ENCODE assay signal across 1 cellular context in the genomic region with DNA sequence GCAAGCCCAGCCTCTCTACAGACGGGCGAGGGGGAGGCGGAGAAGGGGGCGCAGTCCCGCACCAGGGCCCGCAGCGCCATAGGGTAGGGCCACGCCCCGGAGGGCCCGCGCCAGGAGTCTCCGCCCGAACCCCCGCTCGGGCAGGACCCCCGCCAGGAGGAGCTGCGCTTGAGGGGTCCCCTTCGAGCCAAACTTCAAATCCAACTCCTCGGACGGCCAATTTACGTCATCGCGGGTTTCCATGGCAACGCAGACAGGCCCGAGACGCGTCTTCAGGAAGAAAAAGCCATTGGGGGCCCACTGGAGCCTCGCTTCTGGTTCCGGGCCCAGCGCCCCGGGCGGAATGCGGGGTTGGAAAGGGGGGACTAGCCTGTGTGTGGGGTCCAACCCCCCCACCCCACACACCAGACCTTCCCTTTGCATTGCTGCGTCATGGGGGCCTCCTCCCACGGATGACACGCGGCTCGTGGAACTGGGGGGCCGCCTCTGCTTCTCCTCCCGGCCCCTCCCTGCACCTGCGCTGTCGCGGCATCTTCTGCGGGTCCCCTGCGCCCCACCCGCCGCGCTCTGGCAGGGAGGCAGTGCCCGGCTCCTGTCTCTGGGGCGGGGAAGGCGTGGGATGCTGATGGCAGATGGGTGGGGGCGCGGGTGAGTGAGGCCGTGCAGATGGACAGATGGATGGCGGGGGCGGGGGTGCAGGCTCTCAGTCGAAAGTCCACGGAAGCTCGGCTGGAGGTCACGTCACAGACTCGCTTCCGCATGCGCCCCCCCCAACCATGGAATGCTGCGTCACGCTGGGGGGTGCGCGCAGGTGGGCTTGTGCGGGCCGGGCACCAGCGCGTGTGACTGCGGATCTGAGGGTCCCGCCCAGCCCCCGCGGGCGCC.
TF ChIP-seq lines count a peak whose summit lies in the region.

No MANE protein-coding gene starts in this region.

TF ChIP-seq in K562, 482 proteins besides CTCF, POLR2A, EP300 and RAD21:
- TF ChIP-seq, protein P1, sequence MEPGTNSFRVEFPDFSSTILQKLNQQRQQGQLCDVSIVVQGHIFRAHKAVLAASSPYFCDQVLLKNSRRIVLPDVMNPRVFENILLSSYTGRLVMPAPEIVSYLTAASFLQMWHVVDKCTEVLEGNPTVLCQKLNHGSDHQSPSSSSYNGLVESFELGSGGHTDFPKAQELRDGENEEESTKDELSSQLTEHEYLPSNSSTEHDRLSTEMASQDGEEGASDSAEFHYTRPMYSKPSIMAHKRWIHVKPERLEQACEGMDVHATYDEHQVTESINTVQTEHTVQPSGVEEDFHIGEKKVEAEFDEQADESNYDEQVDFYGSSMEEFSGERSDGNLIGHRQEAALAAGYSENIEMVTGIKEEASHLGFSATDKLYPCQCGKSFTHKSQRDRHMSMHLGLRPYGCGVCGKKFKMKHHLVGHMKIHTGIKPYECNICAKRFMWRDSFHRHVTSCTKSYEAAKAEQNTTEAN (CRISPR knock-in tag; IDR thresholded peaks at IDR 0.05): no peak
- TF ChIP-seq CSDE1 (IDR thresholded peaks at IDR 0.05) (peak in 1 of 2 experiments; percentile 69; a peak in 2 of 4 replicates), SAFB (IDR thresholded peaks at IDR 0.05; ENCODE audit: borderline replicate concordance, low read depth, low read length) (peak; percentile 73), MTA3 (IDR thresholded peaks at IDR 0.05; ENCODE audit: borderline replicate concordance) (no peak), MAZ (CRISPR knock-in tag; conservative IDR thresholded peaks at IDR 0.05 in 1 of 2, IDR thresholded peaks at IDR 0.05 in 1 of 2) (no peak), BMI1 (IDR thresholded peaks at IDR 0.05; ENCODE audit: low read length) (peak; percentile 56; the same call in 1 of the 2 replicates), ATF7 (IDR thresholded peaks at IDR 0.05) (0 out of 2 replicates have a peak, but pooled peaks have one; percentile 14), EGR1 (conservative IDR thresholded peaks at IDR 0.05) (peak; percentile 83), L3MBTL2 (IDR thresholded peaks at IDR 0.05) (no peak), NFIC (IDR thresholded peaks at IDR 0.05) (peak; percentile 10; the same call in 1 of the 2 replicates), NFE2 (IDR thresholded peaks at IDR 0.05; ENCODE audit: low read depth) (peak; percentile 51; the same call in 1 of the 2 replicates), CREM (IDR thresholded peaks at IDR 0.05; ENCODE audit: low read depth) (peak; percentile 48; the same call in 1 of the 2 replicates), RFX1 (IDR thresholded peaks at IDR 0.05) (peak; percentile 95), ATF1 (CRISPR knock-in tag; IDR thresholded peaks at IDR 0.05) (no peak), ATF1 (tag; IDR thresholded peaks at IDR 0.05) (peak; percentile 59), NRF1 (conservative IDR thresholded peaks at IDR 0.05 in 1 of 2, IDR thresholded peaks at IDR 0.05 in 1 of 2) (0 out of 4 replicates have a peak, but pooled peaks of 1 of the 2 experiments have one; percentile 29), ZNF239 (CRISPR knock-in tag; IDR thresholded peaks at IDR 0.05) (no peak)
- TF ChIP-seq, protein P2, sequence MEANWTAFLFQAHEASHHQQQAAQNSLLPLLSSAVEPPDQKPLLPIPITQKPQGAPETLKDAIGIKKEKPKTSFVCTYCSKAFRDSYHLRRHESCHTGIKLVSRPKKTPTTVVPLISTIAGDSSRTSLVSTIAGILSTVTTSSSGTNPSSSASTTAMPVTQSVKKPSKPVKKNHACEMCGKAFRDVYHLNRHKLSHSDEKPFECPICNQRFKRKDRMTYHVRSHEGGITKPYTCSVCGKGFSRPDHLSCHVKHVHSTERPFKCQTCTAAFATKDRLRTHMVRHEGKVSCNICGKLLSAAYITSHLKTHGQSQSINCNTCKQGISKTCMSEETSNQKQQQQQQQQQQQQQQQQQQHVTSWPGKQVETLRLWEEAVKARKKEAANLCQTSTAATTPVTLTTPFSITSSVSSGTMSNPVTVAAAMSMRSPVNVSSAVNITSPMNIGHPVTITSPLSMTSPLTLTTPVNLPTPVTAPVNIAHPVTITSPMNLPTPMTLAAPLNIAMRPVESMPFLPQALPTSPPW (CRISPR knock-in tag; IDR thresholded peaks at IDR 0.05): peak; percentile 29; the same call in 1 of the 2 replicates
- TF ChIP-seq, protein P3, sequence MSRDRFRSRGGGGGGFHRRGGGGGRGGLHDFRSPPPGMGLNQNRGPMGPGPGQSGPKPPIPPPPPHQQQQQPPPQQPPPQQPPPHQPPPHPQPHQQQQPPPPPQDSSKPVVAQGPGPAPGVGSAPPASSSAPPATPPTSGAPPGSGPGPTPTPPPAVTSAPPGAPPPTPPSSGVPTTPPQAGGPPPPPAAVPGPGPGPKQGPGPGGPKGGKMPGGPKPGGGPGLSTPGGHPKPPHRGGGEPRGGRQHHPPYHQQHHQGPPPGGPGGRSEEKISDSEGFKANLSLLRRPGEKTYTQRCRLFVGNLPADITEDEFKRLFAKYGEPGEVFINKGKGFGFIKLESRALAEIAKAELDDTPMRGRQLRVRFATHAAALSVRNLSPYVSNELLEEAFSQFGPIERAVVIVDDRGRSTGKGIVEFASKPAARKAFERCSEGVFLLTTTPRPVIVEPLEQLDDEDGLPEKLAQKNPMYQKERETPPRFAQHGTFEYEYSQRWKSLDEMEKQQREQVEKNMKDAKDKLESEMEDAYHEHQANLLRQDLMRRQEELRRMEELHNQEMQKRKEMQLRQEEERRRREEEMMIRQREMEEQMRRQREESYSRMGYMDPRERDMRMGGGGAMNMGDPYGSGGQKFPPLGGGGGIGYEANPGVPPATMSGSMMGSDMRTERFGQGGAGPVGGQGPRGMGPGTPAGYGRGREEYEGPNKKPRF (IDR thresholded peaks at IDR 0.05; ENCODE audit: low read depth, low read length): no peak
- TF ChIP-seq, protein P4, sequence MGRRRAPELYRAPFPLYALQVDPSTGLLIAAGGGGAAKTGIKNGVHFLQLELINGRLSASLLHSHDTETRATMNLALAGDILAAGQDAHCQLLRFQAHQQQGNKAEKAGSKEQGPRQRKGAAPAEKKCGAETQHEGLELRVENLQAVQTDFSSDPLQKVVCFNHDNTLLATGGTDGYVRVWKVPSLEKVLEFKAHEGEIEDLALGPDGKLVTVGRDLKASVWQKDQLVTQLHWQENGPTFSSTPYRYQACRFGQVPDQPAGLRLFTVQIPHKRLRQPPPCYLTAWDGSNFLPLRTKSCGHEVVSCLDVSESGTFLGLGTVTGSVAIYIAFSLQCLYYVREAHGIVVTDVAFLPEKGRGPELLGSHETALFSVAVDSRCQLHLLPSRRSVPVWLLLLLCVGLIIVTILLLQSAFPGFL (CRISPR knock-in tag; IDR thresholded peaks at IDR 0.05): no peak
- TF ChIP-seq, protein P5, sequence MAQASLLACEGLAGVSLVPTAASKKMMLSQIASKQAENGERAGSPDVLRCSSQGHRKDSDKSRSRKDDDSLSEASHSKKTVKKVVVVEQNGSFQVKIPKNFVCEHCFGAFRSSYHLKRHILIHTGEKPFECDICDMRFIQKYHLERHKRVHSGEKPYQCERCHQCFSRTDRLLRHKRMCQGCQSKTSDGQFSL (CRISPR knock-in tag; IDR thresholded peaks at IDR 0.05): peak; percentile 70; the same call in 1 of the 2 replicates
- TF ChIP-seq, protein P5 (tag; IDR thresholded peaks at IDR 0.05): no peak
TF ChIP-seq in K562: peak in this region for 13.
